In genomic region chr7:27102578-27103442, GRCh38 we compare ENCODE assay signal across 1 cellular context.
TF ChIP-seq lines count a peak whose summit lies in the region.

TSS of gene HOXA2 (minus strand) at chr7:27102683. CDS start at chr7:27102500, 183 bp downstream.

TF ChIP-seq in K562, 482 proteins besides CTCF, POLR2A, EP300 and RAD21 (continued from another document):
- peak; percentile 31 for TF ChIP-seq TFE3 (CRISPR knock-in tag; IDR thresholded peaks at IDR 0.05)
